In genomic region chr12:133080619-133081407, GRCh38 we compare ENCODE assay signal across 8 cellular contexts. TPM values are rescaled to one million over a fixed set of nuclear protein-coding genes. Genes with fewer than 3 reads are reported as not detected.
DNase-seq lines count a peak whose midpoint lies in the region; ATAC-seq, FAIRE-seq and TF ChIP-seq lines count a peak whose summit lies in the region.

Gene ZNF140, plus strand, starts transcription at chr12:133080923. Its CDS starts 398 bp downstream, at chr12:133081321.

- no peak within 1 kb of the TSS for H3K4me3 Mint-ChIP-seq in T-helper 17 cell

- peak within 1 kb of the TSS; percentile 87 for H3K4me3 ChIP-seq in retinal pigment epithelial cell (ENCODE audit: low read length)

- ATAC-seq in HG02759 (IDR thresholded peaks at IDR 0.05; ENCODE audit: unreplicated experiment) (peak; percentile 79), T-helper 17 cell (peak; percentile 68)

- no peaks in the 10 kb centered on the region for H3K27me3 Mint-ChIP-seq in T-helper 17 cell

- peak; percentile 76 for FAIRE-seq in GM12892 (lab: Jason Lieb, UNC)

- peak; percentile 63 for TF ChIP-seq POLR2A in GM12892 (IDR thresholded peaks at IDR 0.05; ENCODE audit: low read depth, low read length)

- peaks cover 31% of the 10 kb centered on the region for H3K9me3 ChIP-seq in T-helper 17 cell (ENCODE audit: control insufficient read depth, low read length, poor library complexity, severe bottlenecking)

- H3K4me1 Mint-ChIP-seq in T-helper 17 cell: no peaks in the 10 kb centered on the region

- peaks cover 4% of the 10 kb centered on the region for H3K36me3 Mint-ChIP-seq in T-helper 17 cell (ENCODE audit: low read depth)

- H3K27ac Mint-ChIP-seq in T-helper 17 cell: no peak within 1 kb of the TSS

- DNase-seq in GM12892 (ENCODE audit: insufficient read length): peak; percentile 64
- peak; percentile 97 for DNase-seq in NCI-H1436 (lab: John Stamatoyannopoulos, UW)
- peak; percentile 85 to 92 (median 89) for DNase-seq in T-helper 17 cell
- peak; percentile 99 for DNase-seq in astrocyte of the hippocampus (ENCODE audit: low read depth, low spot score)
- peak; percentile 97 to 98 for DNase-seq in hippocampal formation (lab: John Stamatoyannopoulos, UW)
- peak; percentile 94 for DNase-seq in retinal pigment epithelial cell (ENCODE audit: low read depth)
- DNase-seq in retina: no peak

- TF ChIP-seq CTCF in retinal pigment epithelial cell (conservative IDR thresholded peaks at IDR 0.05; ENCODE audit: low read depth, low read length): peak; percentile 4

RNA-seq across cellular contexts. Expression of gene ZNF140, which starts in this region (rescaled TPM):
- polyA plus RNA-seq in GM12892 (2012; ENCODE audit: missing spikeins): 11.2 TPM
- 10 to 100 TPM; 10.9 to 15.8 TPM for total RNA-seq in T-helper 17 cell
